Comparison of ENCODE assay signal across 7 cellular contexts in the genomic region with DNA sequence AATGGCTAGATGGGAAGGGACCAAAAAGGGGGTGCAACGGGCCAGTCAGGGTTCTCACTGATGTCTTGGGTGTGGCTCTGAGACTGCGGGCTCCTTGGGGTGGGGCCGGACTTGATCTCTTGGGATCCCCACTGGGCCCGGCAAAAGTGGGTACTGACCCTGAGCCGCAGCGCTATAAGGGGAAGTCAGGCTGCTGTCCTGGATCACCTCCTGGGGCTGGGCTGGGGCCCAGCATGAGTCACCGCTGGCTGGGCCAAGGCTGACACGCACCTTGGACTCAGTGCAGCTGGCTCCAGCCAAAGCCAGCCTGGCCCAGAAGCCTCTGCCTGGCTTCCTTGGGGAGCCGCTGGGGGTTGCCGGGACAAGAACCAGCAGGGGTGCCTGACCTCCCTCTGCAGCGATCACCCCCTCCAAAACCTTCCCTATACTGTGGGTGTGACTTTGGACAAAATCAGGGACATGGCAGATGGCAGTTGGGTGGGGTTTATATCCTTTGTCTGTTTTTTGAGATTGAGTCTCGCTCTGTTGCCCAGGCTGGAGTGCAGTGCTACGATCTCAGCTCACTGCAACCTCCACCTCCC. TPM values are rescaled to one million over a fixed set of nuclear protein-coding genes. Genes with fewer than 3 reads are reported as not detected.
DNase-seq lines count a peak whose midpoint lies in the region; ATAC-seq and TF ChIP-seq lines count a peak whose summit lies in the region.

No MANE protein-coding gene starts in this region.

- TF ChIP-seq CTCF in RWPE2 (IDR thresholded peaks at IDR 0.05; ENCODE audit: poor library complexity, severe bottlenecking), result no peak
- no peak for TF ChIP-seq CTCF in endodermal cell (conservative IDR thresholded peaks at IDR 0.05)
- TF ChIP-seq CTCF in mucosa of descending colon (IDR thresholded peaks at IDR 0.05), result no peak
- TF ChIP-seq CTCF in progenitor cell of endocrine pancreas (IDR thresholded peaks at IDR 0.05; ENCODE audit: unreplicated experiment), result no peak

- H3K36me3 ChIP-seq in RWPE2 (ENCODE audit: low read depth) (peaks cover 10% of the 10 kb centered on the region), endodermal cell (ENCODE audit: control insufficient read depth, insufficient read depth, low read length) (peaks cover 27% of the 10 kb centered on the region), mucosa of descending colon (ENCODE audit: low read depth) (no peaks in the 10 kb centered on the region)

- H3K27me3 Mint-ChIP-seq in endodermal cell (ENCODE audit: insufficient read depth) (peaks cover 2% of the 10 kb centered on the region), progenitor cell of endocrine pancreas (no peaks in the 10 kb centered on the region)

- no peaks in the 10 kb centered on the region for H3K9me3 ChIP-seq in RWPE2 (ENCODE audit: severe bottlenecking)
- no peaks in the 10 kb centered on the region for H3K9me3 ChIP-seq in endodermal cell (ENCODE audit: control insufficient read depth, low read length)
- no peaks in the 10 kb centered on the region for H3K9me3 ChIP-seq in mucosa of descending colon

- no peak overlapping the region for H3K4me3 Mint-ChIP-seq in endodermal cell
- no peak overlapping the region for H3K4me3 Mint-ChIP-seq in progenitor cell of endocrine pancreas (ENCODE audit: low read depth)

- H3K4me1 Mint-ChIP-seq in endodermal cell, result peaks cover 15% of the 10 kb centered on the region
- peaks cover 8% of the 10 kb centered on the region for H3K4me1 Mint-ChIP-seq in progenitor cell of endocrine pancreas (ENCODE audit: low read depth)

- no peak overlapping the region for H3K9ac ChIP-seq in endodermal cell (ENCODE audit: extremely low read depth, low read length, poor library complexity, severe bottlenecking)

- DNase-seq in HCEC 1CT (peak; percentile 92), RWPE2 (ENCODE audit: low spot score) (no peak), endodermal cell (peak; percentile 76), mucosa of descending colon (peak; percentile 87 to 94 (median 93)), progenitor cell of endocrine pancreas (ENCODE audit: low spot score, unreplicated experiment) (no peak)

- ATAC-seq in RWPE2 (ENCODE audit: low read depth) (peak; percentile 81), mucosa of descending colon (peak; percentile 81), GM18868 (IDR thresholded peaks at IDR 0.05; ENCODE audit: unreplicated experiment) (no peak), GM21825 (IDR thresholded peaks at IDR 0.05; ENCODE audit: unreplicated experiment) (no peak)

- peaks cover 14% of the 10 kb centered on the region for H3K4me1 ChIP-seq in RWPE2 (ENCODE audit: insufficient read depth, poor library complexity, severe bottlenecking)
- no peaks in the 10 kb centered on the region for H3K4me1 ChIP-seq in endodermal cell (ENCODE audit: control insufficient read depth, insufficient read depth, low read length)
- peaks cover 55% of the 10 kb centered on the region for H3K4me1 ChIP-seq in mucosa of descending colon (ENCODE audit: low read depth)

- H3K27me3 ChIP-seq in RWPE2 (ENCODE audit: insufficient read depth, poor library complexity, severe bottlenecking), result no peaks in the 10 kb centered on the region
- H3K27me3 ChIP-seq in endodermal cell (ENCODE audit: control insufficient read depth, insufficient read depth, low read length, poor library complexity, severe bottlenecking), result no peaks in the 10 kb centered on the region

- WGBS in endodermal cell (ENCODE audit: insufficient coverage in 1 of 2, insufficient read length in 1 of 2), 2 experiments, result 92 to 94% methylated on average over 8 to 12 of the region's 13 CpGs

- peak overlapping the region; percentile 63 for H3K27ac ChIP-seq in RWPE2 (ENCODE audit: poor library complexity, severe bottlenecking)
- H3K27ac ChIP-seq in endodermal cell (ENCODE audit: low read depth, low read length), result no peak overlapping the region

- no peaks in the 10 kb centered on the region for H3K9me3 Mint-ChIP-seq in endodermal cell
- H3K9me3 Mint-ChIP-seq in progenitor cell of endocrine pancreas (ENCODE audit: low read depth), result no peaks in the 10 kb centered on the region

- H3K4me3 ChIP-seq in RWPE2 (ENCODE audit: severe bottlenecking) (no peak overlapping the region), endodermal cell (ENCODE audit: low read length) (no peak overlapping the region), mucosa of descending colon (no peak overlapping the region)

- intact Hi-C loops in mucosa of descending colon (cut with DNase I, micrococcal nuclease), result loop anchor here in 1 of 2 donors (5.0 kb wide), 1 partner anchor 47 kb away; a partner anchor contains a TSS

- H3K36me3 Mint-ChIP-seq in endodermal cell (ENCODE audit: low read depth) (peaks cover 29% of the 10 kb centered on the region), progenitor cell of endocrine pancreas (ENCODE audit: insufficient read depth) (peaks cover 8% of the 10 kb centered on the region)

- H3K27ac Mint-ChIP-seq in endodermal cell (no peak overlapping the region), progenitor cell of endocrine pancreas (no peak overlapping the region)

RNA-seq across cellular contexts. Expression of a gene that starts 0.6 kb away (rescaled TPM):
- 1 to 10 TPM; 2.4 to 3.3 TPM for total RNA-seq in endodermal cell
- polyA plus RNA-seq in endodermal cell (2013, experiment 1 of 2), result 3.2 TPM
- 2.7 TPM for polyA plus RNA-seq in endodermal cell (2013, experiment 2 of 2)
- 10 to 100 TPM in 1 of 3 donors, 1 to 10 TPM in 2; 4.4 to 10.6 (median 8.0) TPM for total RNA-seq in mucosa of descending colon
- 10.5 and 10.9 TPM in 2 replicates for total RNA-seq in progenitor cell of endocrine pancreas

RNA-seq across cellular contexts. Expression of a gene that starts 6.6 kb away (rescaled TPM):
- 100 to 1,000 TPM; 112 to 148 TPM for total RNA-seq in endodermal cell
- polyA plus RNA-seq in endodermal cell (2013, experiment 1 of 2), result 255 TPM
- polyA plus RNA-seq in endodermal cell (2013, experiment 2 of 2), result 262 TPM
- 100 to 1,000 TPM; 267 to 328 (median 295) TPM for total RNA-seq in mucosa of descending colon
- 158 and 168 TPM in 2 replicates for total RNA-seq in progenitor cell of endocrine pancreas

RNA-seq across cellular contexts. Expression of a gene that starts 48.0 kb away (rescaled TPM):
- total RNA-seq in endodermal cell (100 to 1,000 TPM; 252 to 276 TPM), mucosa of descending colon (100 to 1,000 TPM in 2 of 3 donors, 10 to 100 TPM in 1; 86.3 to 158 (median 124) TPM), progenitor cell of endocrine pancreas (150 and 154 TPM in 2 replicates)
- 273 TPM for polyA plus RNA-seq in endodermal cell (2013, experiment 1 of 2)
- polyA plus RNA-seq in endodermal cell (2013, experiment 2 of 2), result 240 TPM

RNA-seq across cellular contexts. Expression of a gene that starts 48.6 kb away (rescaled TPM):
- total RNA-seq in endodermal cell, result 1 to 10 TPM; 1.1 to 2.4 TPM
- polyA plus RNA-seq in endodermal cell (2013, experiment 1 of 2), result 0.93 TPM
- 1.1 TPM for polyA plus RNA-seq in endodermal cell (2013, experiment 2 of 2)
- 1 to 10 TPM; 2.5 to 7.7 (median 6.2) TPM for total RNA-seq in mucosa of descending colon
- total RNA-seq in progenitor cell of endocrine pancreas, result 0.53 and 1.6 TPM in 2 replicates

Comparison
In these comparisons a context has a peak if more than half of its experiments do, and no peak if none do; other contexts are left out.
1. DNase-seq: peak in HCEC 1CT (single experiment), endodermal cell (single experiment) and mucosa of descending colon (3 of 3); none in RWPE2 (single experiment) and progenitor cell of endocrine pancreas (single experiment).
2. ATAC-seq: peak in RWPE2 (single experiment) and mucosa of descending colon (single experiment); none in GM18868 (single experiment) and GM21825 (single experiment).